In the genomic region with DNA sequence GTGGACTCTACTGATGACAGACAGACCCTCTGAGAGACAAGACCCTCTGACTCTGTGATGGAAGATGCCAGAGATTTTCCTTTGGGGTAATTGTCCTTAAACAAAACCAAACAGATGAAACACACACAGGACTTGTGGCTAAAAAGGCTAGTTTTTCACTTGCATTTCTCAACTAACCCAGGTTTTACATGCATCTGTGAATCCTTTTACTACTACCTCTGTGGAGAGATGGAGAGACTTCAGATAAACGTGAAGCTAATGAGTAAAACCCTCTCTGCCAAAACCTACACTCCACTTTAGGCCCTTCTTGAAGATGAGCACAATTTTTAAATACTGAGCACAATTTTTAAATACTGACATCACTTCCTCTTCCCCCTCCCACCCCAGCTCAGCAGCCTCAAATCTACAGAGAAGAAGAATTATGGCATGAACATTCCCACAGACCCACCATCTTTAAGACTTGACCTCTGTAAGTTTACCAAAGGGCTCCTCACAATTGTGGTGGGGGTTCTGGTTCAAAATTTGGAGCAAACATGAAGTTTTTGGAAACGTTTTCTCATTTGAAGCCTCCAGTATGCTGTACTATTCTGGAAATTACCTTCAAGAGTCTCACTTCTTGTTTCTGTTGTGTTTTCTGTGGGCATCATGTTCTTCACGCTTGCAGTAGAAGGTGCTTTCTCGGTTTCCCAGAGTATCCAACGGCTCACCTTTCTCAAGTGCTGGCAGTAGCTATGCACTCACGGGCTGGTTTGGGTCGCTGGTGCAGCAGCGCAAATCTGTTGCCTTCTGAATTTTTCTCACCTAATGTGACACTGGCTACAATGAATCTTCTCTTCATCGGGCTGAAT, we compare ENCODE assay signal across 14 cellular contexts. TPM values are rescaled to one million over a fixed set of nuclear protein-coding genes. Genes with fewer than 3 reads are reported as not detected.
DNase-seq lines count a peak whose midpoint lies in the region; ATAC-seq and TF ChIP-seq lines count a peak whose summit lies in the region.
"Had no signal": no experiment of that assay in that cellular context is flagged by ENCODE, and none has a peak within 500 bp of the region (broad histone marks: within the 10 kb centered on the region; RNA-seq: fewer than 3 reads in every experiment).

No MANE protein-coding gene starts in this region.

- H3K4me1 Mint-ChIP-seq in activated naive CD8-positive, alpha-beta T cell treated with anti-CD3 and anti-CD28 coated beads for 36 hours: peaks cover 6% of the 10 kb centered on the region
- no peaks in the 10 kb centered on the region for H3K4me1 Mint-ChIP-seq in chondrocyte (ENCODE audit: low read depth)
- H3K4me1 Mint-ChIP-seq: activated naive CD4-positive, alpha-beta T cell treated with anti-CD3 and anti-CD28 coated beads, Interleukin-2, amount 50 U/mL, for 24 hours had no signal

- H3K27ac Mint-ChIP-seq in activated naive CD8-positive, alpha-beta T cell treated with anti-CD3 and anti-CD28 coated beads for 36 hours: peak overlapping the region; percentile 73
- no peak overlapping the region for H3K27ac Mint-ChIP-seq in chondrocyte (ENCODE audit: unreplicated experiment)
- H3K27ac Mint-ChIP-seq: activated naive CD4-positive, alpha-beta T cell treated with anti-CD3 and anti-CD28 coated beads, Interleukin-2, amount 50 U/mL, for 24 hours; CD8-positive, alpha-beta T cell had no signal

- DNase-seq in activated naive CD8-positive, alpha-beta T cell treated with anti-CD3 and anti-CD28 coated beads for 36 hours: no peak
- no peak for DNase-seq in chondrocyte (ENCODE audit: low spot score)
- no peak for DNase-seq in 8988T
- DNase-seq in NOMO-1 (lab: John Stamatoyannopoulos, UW; ENCODE audit: unreplicated experiment in 2 of 2): no peak
- no peak for DNase-seq in NCI-H524 (lab: John Stamatoyannopoulos, UW)
- DNase-seq: activated CD4-positive, alpha-beta T cell treated with anti-CD3 and anti-CD28 coated beads, Interleukin-2, amount 50 U/mL, for 1 hour; CD8-positive, alpha-beta T cell; heart left ventricle; NCI-H2171; sigmoid colon had no signal

- H3K4me3 Mint-ChIP-seq in activated naive CD8-positive, alpha-beta T cell treated with anti-CD3 and anti-CD28 coated beads for 36 hours: no peak overlapping the region
- H3K4me3 Mint-ChIP-seq in chondrocyte (ENCODE audit: unreplicated experiment): no peak overlapping the region
- H3K4me3 Mint-ChIP-seq: activated naive CD4-positive, alpha-beta T cell treated with anti-CD3 and anti-CD28 coated beads, Interleukin-2, amount 50 U/mL, for 24 hours; CD8-positive, alpha-beta T cell had no signal

- peak; percentile 96 for ATAC-seq in GM18867 (IDR thresholded peaks at IDR 0.05; ENCODE audit: unreplicated experiment)
- ATAC-seq in GM21619 (IDR thresholded peaks at IDR 0.05; ENCODE audit: unreplicated experiment): peak; percentile 84
- peak; percentile 90 for ATAC-seq in HG03103 (IDR thresholded peaks at IDR 0.05; ENCODE audit: low read depth, unreplicated experiment)
- ATAC-seq: CD8-positive, alpha-beta T cell; heart left ventricle had no signal

- H3K36me3 Mint-ChIP-seq in activated naive CD8-positive, alpha-beta T cell treated with anti-CD3 and anti-CD28 coated beads for 36 hours: no peaks in the 10 kb centered on the region
- no peaks in the 10 kb centered on the region for H3K36me3 Mint-ChIP-seq in chondrocyte (ENCODE audit: low read depth)
- H3K36me3 Mint-ChIP-seq: activated naive CD4-positive, alpha-beta T cell treated with anti-CD3 and anti-CD28 coated beads, Interleukin-2, amount 50 U/mL, for 24 hours had no signal

- H3K27me3 Mint-ChIP-seq in activated naive CD8-positive, alpha-beta T cell treated with anti-CD3 and anti-CD28 coated beads for 36 hours: no peaks in the 10 kb centered on the region
- no peaks in the 10 kb centered on the region for H3K27me3 Mint-ChIP-seq in chondrocyte (ENCODE audit: low read depth)
- H3K27me3 Mint-ChIP-seq: activated naive CD4-positive, alpha-beta T cell treated with anti-CD3 and anti-CD28 coated beads, Interleukin-2, amount 50 U/mL, for 24 hours had no signal

- H3K9me3 Mint-ChIP-seq in activated naive CD8-positive, alpha-beta T cell treated with anti-CD3 and anti-CD28 coated beads for 36 hours: no peaks in the 10 kb centered on the region
- no peaks in the 10 kb centered on the region for H3K9me3 Mint-ChIP-seq in chondrocyte (ENCODE audit: low read depth)
- H3K9me3 Mint-ChIP-seq: activated naive CD4-positive, alpha-beta T cell treated with anti-CD3 and anti-CD28 coated beads, Interleukin-2, amount 50 U/mL, for 24 hours; CD8-positive, alpha-beta T cell had no signal

- TF ChIP-seq CTCF in chondrocyte (IDR thresholded peaks at IDR 0.05): no peak

RNA-seq across cellular contexts. Expression of gene ACER2, which starts 42.7 kb away (rescaled TPM):
- total RNA-seq in activated naive CD8-positive, alpha-beta T cell treated with anti-CD3 and anti-CD28 coated beads for 36 hours: 1 to 10 TPM; 1.3 to 1.5 TPM
- 0.48 to 0.79 TPM (median 0.65 TPM) in 3 replicates for total RNA-seq in chondrocyte
